ENCODE assay signal across 8 cellular contexts in genomic region chr2:98771771-98772521, GRCh38. TPM values are rescaled to one million over a fixed set of nuclear protein-coding genes. Genes with fewer than 3 reads are reported as not detected.
DNase-seq lines count a peak whose midpoint lies in the region; ATAC-seq, FAIRE-seq and TF ChIP-seq lines count a peak whose summit lies in the region.

No MANE protein-coding gene starts in this region.

- H3K9me3 ChIP-seq in kidney (ENCODE audit: control insufficient read depth in 1 of 2, low read length in 2 of 2), result no peaks in the 10 kb centered on the region

- DNase-seq in stimulated activated CD4-positive, alpha-beta T cell treated with anti-CD3 and anti-CD28 coated beads, Interleukin-12 subunit alpha, Interleukin-12 subunit beta, amount 100 ng/mL, for 48 hours (ENCODE audit: low read depth in 2 of 3, low spot score in 1 of 3), result peak in 2 of 3 donors; percentile 30 to 36
- DNase-seq in HCEC 1CT (no peak), DMS79 treated with DMSO at 0.1 percent for 48 hours (lab: John Stamatoyannopoulos, UW) (no peak), kidney (no peak)

- no peak overlapping the region for H3K9ac ChIP-seq in kidney (ENCODE audit: low read length in 2 of 2)

- no peak for FAIRE-seq in kidney (lab: Jason Lieb, UNC)

- intact Hi-C loops in kidney (cut with DNase I), result no loop called here

- peak overlapping the region in 1 of 2 donors; percentile 15 for H3K4me3 ChIP-seq in kidney (ENCODE audit: low read length in 2 of 2)

- TF ChIP-seq CTCF in VCaP (conservative IDR thresholded peaks at IDR 0.05) (no peak), kidney (IDR thresholded peaks at IDR 0.05; ENCODE audit: borderline replicate concordance, extremely low read depth, insufficient read depth) (no peak)

- H3K27ac ChIP-seq in VCaP (peak overlapping the region; percentile 67), cingulate gyrus (ENCODE audit: low read depth, low read length) (peak overlapping the region; percentile 69), kidney (ENCODE audit: low read depth in 2 of 2, low read length in 2 of 2) (no peak overlapping the region)

- peaks cover 0 to 3% of the 10 kb centered on the region in 2 donors for H3K4me1 ChIP-seq in kidney (ENCODE audit: control insufficient read depth in 1 of 2, insufficient read depth in 1 of 2, low read depth in 1 of 2, low read length in 2 of 2)

- peak; percentile 65 for ATAC-seq in GM21529 (IDR thresholded peaks at IDR 0.05; ENCODE audit: unreplicated experiment)
- ATAC-seq in GM18498 (IDR thresholded peaks at IDR 0.05; ENCODE audit: unreplicated experiment), result no peak

- H3K36me3 ChIP-seq in kidney (ENCODE audit: control insufficient read depth in 1 of 2, insufficient read depth in 2 of 2, low read length in 2 of 2), result no peaks in the 10 kb centered on the region

RNA-seq across cellular contexts. Expression of gene MGAT4A, which starts 41.0 kb away (rescaled TPM):
- 101 TPM for total RNA-seq in kidney
- 23.5 TPM for polyA plus RNA-seq in kidney (ENCODE audit: insufficient read depth, low read depth, low replicate concordance)

Comparison
In these comparisons a context has a peak if more than half of its experiments do, and no peak if none do; other contexts are left out.
1. H3K27ac ChIP-seq: peak in VCaP (single experiment) and cingulate gyrus (single experiment); none in kidney (0 of 2).
2. DNase-seq: peak in stimulated activated CD4-positive, alpha-beta T cell treated with anti-CD3 and anti-CD28 coated beads, Interleukin-12 subunit alpha, Interleukin-12 subunit beta, amount 100 ng/mL, for 48 hours (2 of 3); none in HCEC 1CT (single experiment), DMS79 treated with DMSO at 0.1 percent for 48 hours (single experiment) and kidney (single experiment).